1 cellular context compared by ENCODE assay signal in genomic region chr12:32755654-32756475, GRCh38.
TF ChIP-seq lines count a peak whose summit lies in the region.

Gene YARS2, minus strand, starts transcription at chr12:32755897. Its CDS starts 23 bp downstream, at chr12:32755874.

TF ChIP-seq in K562, 482 proteins besides CTCF, POLR2A, EP300 and RAD21 (continued from another document and continues in another):
- no peak for TF ChIP-seq XRCC3 (IDR thresholded peaks at IDR 0.05)
- TF ChIP-seq KLF13 (tag; IDR thresholded peaks at IDR 0.05; ENCODE audit: borderline replicate concordance, low read depth): peak; percentile 85; the same call in 1 of the 2 replicates
- peak; percentile 17; the same call in 1 of the 2 replicates for TF ChIP-seq CREB3L1 (IDR thresholded peaks at IDR 0.05; ENCODE audit: borderline replicate concordance, low read depth)
- no peak for TF ChIP-seq HDAC6 (IDR thresholded peaks at IDR 0.05; ENCODE audit: low read depth, low read length)
- peak; percentile 85; the same call in 1 of the 2 replicates for TF ChIP-seq STAG1 (CRISPR knock-in tag; IDR thresholded peaks at IDR 0.05; ENCODE audit: borderline replicate concordance)
- no peak for TF ChIP-seq EZH2 (IDR thresholded peaks at IDR 0.05; ENCODE audit: borderline replicate concordance, low read depth, low read length)
- TF ChIP-seq TRIM28 (IDR thresholded peaks at IDR 0.05): peak; percentile 45
- no peak for TF ChIP-seq HINFP (tag; conservative IDR thresholded peaks at IDR 0.05; ENCODE audit: low read depth)
- peak in 1 of 2 experiments; percentile 42; a peak in 1 of 4 replicates for TF ChIP-seq MAZ (CRISPR knock-in tag; conservative IDR thresholded peaks at IDR 0.05 in 1 of 2, IDR thresholded peaks at IDR 0.05 in 1 of 2)
- peak; percentile 92 for TF ChIP-seq POLR2G (IDR thresholded peaks at IDR 0.05; ENCODE audit: low read depth, low read length)
- TF ChIP-seq ZBTB49 (CRISPR knock-in tag; IDR thresholded peaks at IDR 0.05; ENCODE audit: borderline replicate concordance): no peak
- TF ChIP-seq ZNF224 (CRISPR knock-in tag; IDR thresholded peaks at IDR 0.05): no peak
- TF ChIP-seq POLR3G (IDR thresholded peaks at IDR 0.05; ENCODE audit: extremely low read depth, insufficient read length, insufficient replicate concordance): no peak
- no peak for TF ChIP-seq IFI16 (CRISPR knock-in tag; IDR thresholded peaks at IDR 0.05)
- peak; percentile 78 for TF ChIP-seq ZNF143 (CRISPR knock-in tag; IDR thresholded peaks at IDR 0.05)
- TF ChIP-seq ATF2 (CRISPR knock-in tag; IDR thresholded peaks at IDR 0.05): 0 out of 2 replicates have a peak, but pooled peaks have one; percentile 9
- TF ChIP-seq ZNF644 (tag; IDR thresholded peaks at IDR 0.05; ENCODE audit: low read depth): peak; percentile 71
- TF ChIP-seq CREM (IDR thresholded peaks at IDR 0.05; ENCODE audit: low read depth): peak; percentile 61
- TF ChIP-seq ZNF407 (IDR thresholded peaks at IDR 0.05; ENCODE audit: low read depth): no peak
- peak; percentile 97 for TF ChIP-seq KDM5B (IDR thresholded peaks at IDR 0.05; ENCODE audit: insufficient replicate concordance, low read depth, low read length)
- no peak for TF ChIP-seq CBFA2T2 (conservative IDR thresholded peaks at IDR 0.05)
- no peak for TF ChIP-seq RNF2 (IDR thresholded peaks at IDR 0.05)
- TF ChIP-seq E4F1 (CRISPR knock-in tag; IDR thresholded peaks at IDR 0.05; ENCODE audit: borderline replicate concordance): no peak
- TF ChIP-seq TBP (optimal IDR thresholded peaks at IDR 0.05; ENCODE audit: low read depth, low read length): peak; percentile 90
- peak in 1 of 3 experiments; percentile 58; a peak in 2 of 6 replicates for TF ChIP-seq ZBTB11 (CRISPR knock-in tag; IDR thresholded peaks at IDR 0.05)
- TF ChIP-seq DIDO1 (tag; IDR thresholded peaks at IDR 0.05; ENCODE audit: low read depth): peak; percentile 66; the same call in 1 of the 2 replicates
- TF ChIP-seq FOSL1 (tag; conservative IDR thresholded peaks at IDR 0.05): peak; percentile 33; the same call in 1 of the 2 replicates
- TF ChIP-seq MTA3 (IDR thresholded peaks at IDR 0.05; ENCODE audit: borderline replicate concordance): peak; percentile 43; the same call in 1 of the 2 replicates
- peak; percentile 75 for TF ChIP-seq SMC3 (conservative IDR thresholded peaks at IDR 0.05; ENCODE audit: insufficient read depth, low read depth, low read length)
- TF ChIP-seq YBX1 (IDR thresholded peaks at IDR 0.05): no peak
- peak; percentile 42; the same call in 1 of the 2 replicates for TF ChIP-seq SP1 (CRISPR knock-in tag; IDR thresholded peaks at IDR 0.05)
- TF ChIP-seq HDGF (IDR thresholded peaks at IDR 0.05): no peak
- TF ChIP-seq CGGBP1 (CRISPR knock-in tag; IDR thresholded peaks at IDR 0.05): peak; percentile 37; the same call in 1 of the 2 replicates
- TF ChIP-seq ARID1B (IDR thresholded peaks at IDR 0.05): 0 out of 2 replicates have a peak, but pooled peaks have one; percentile 33
- no peak for TF ChIP-seq DACH1 (IDR thresholded peaks at IDR 0.05; ENCODE audit: partially characterized antibody)
- peak; percentile 64 for TF ChIP-seq MEIS2 (IDR thresholded peaks at IDR 0.05; ENCODE audit: partially characterized antibody)
- no peak for TF ChIP-seq COPS2 (conservative IDR thresholded peaks at IDR 0.05)
- TF ChIP-seq HDAC3 (IDR thresholded peaks at IDR 0.05; ENCODE audit: borderline replicate concordance, partially characterized antibody): peak; percentile 78
- TF ChIP-seq CHD1 (IDR thresholded peaks at IDR 0.05; ENCODE audit: low read length): no peak
- TF ChIP-seq EHMT2 (IDR thresholded peaks at IDR 0.05): no peak
- TF ChIP-seq HCFC1 (IDR thresholded peaks at IDR 0.05; ENCODE audit: low read depth, low read length): peak; percentile 58
- TF ChIP-seq SMARCE1 (IDR thresholded peaks at IDR 0.05): 0 out of 2 replicates have a peak, but pooled peaks have one; percentile 16
- TF ChIP-seq BCOR (IDR thresholded peaks at IDR 0.05): no peak
